ENCODE assay signal across 8 cellular contexts in genomic region chr10:60883187-60883586, GRCh38.
DNase-seq lines count a peak whose midpoint lies in the region; ATAC-seq, FAIRE-seq and TF ChIP-seq lines count a peak whose summit lies in the region.

No MANE protein-coding gene starts in this region.

- ATAC-seq in HCT116 = peak; percentile 89
- no peak for ATAC-seq in natural killer cell treated with Interleukin-12 subunit alpha and Interleukin-12 subunit beta and Interleukin-15 and Interleukin-18, amount 100 ng/mL, for 72 hours

- H3F3A ChIP-seq in PC-9 (ENCODE audit: insufficient read depth, low read depth) = peaks cover under 1% of the 10 kb centered on the region; the same call in 1 of the 2 replicates

- CTCF ChIA-PET in HCT116 (lab: Charles Lee) = interaction anchor here (0.6 to 1.5 kb wide), 4 partner anchors 10 to 850 kb away, joined by 3 to 5 read pairs (median 3); no protein-coding TSS in a partner anchor
- CTCF ChIA-PET in PC-9 (lab: Charles Lee) = interaction anchor here (0.6 kb wide), 1 partner anchor 49 kb away, joined by 3 read pairs; no protein-coding TSS in a partner anchor

- H3K27me3 ChIP-seq in HCT116 (ENCODE audit: insufficient read depth, low read length) (no peaks in the 10 kb centered on the region), PC-9 (ENCODE audit: insufficient read depth, low read depth) (no peaks in the 10 kb centered on the region), ascending aorta (no peaks in the 10 kb centered on the region)

- H2AFZ ChIP-seq in HCT116 (ENCODE audit: low read depth, low read length, poor library complexity, severe bottlenecking) (no peak overlapping the region), PC-9 (no peak overlapping the region)

- no TSS peak for BruUV-seq in HCT116 (replicated peaks; lab: Mats Ljungman, UMichigan)
- BruUV-seq in PC-9 (replicated peaks; lab: Mats Ljungman, UMichigan) = no TSS peak

- H3K4me1 ChIP-seq in HCT116 (ENCODE audit: control insufficient read depth in 1 of 2, insufficient read depth in 2 of 2, low read length in 2 of 2) = no peaks in the 10 kb centered on the region
- peaks cover 6% of the 10 kb centered on the region for H3K4me1 ChIP-seq in PC-9 (replicated peaks; ENCODE audit: insufficient read depth)
- H3K4me1 ChIP-seq in ascending aorta = no peaks in the 10 kb centered on the region

- H4K20me1 ChIP-seq in HCT116 (ENCODE audit: insufficient read depth) (no peaks in the 10 kb centered on the region), PC-9 (ENCODE audit: insufficient read depth) (no peaks in the 10 kb centered on the region)

- H3K4me3 ChIP-seq in HCT116 (replicated peaks in 1 of 2; ENCODE audit: low read depth in 1 of 2, low read length in 2 of 2) (no peak overlapping the region), PC-9 (no peak overlapping the region), ascending aorta (no peak overlapping the region)

- no peak overlapping the region for H3K27ac Mint-ChIP-seq in natural killer cell treated with Interleukin-12 subunit alpha and Interleukin-12 subunit beta and Interleukin-15 and Interleukin-18, amount 100 ng/mL, for 72 hours

- no peaks in the 10 kb centered on the region for H3K36me3 Mint-ChIP-seq in natural killer cell treated with Interleukin-12 subunit alpha and Interleukin-12 subunit beta and Interleukin-15 and Interleukin-18, amount 100 ng/mL, for 72 hours

- no peaks in the 10 kb centered on the region for H3K9me2 ChIP-seq in HCT116 (ENCODE audit: insufficient read depth)
- H3K9me2 ChIP-seq in PC-9 (ENCODE audit: insufficient read depth) = no peaks in the 10 kb centered on the region

- H3K4me1 Mint-ChIP-seq in natural killer cell treated with Interleukin-12 subunit alpha and Interleukin-12 subunit beta and Interleukin-15 and Interleukin-18, amount 100 ng/mL, for 72 hours (ENCODE audit: low read depth in 2 of 2) = peaks cover 0 to 1% of the 10 kb centered on the region in 2 donors

- peak; percentile 13 for DNase-seq in G401 (ENCODE audit: low spot score)
- DNase-seq in HCT116 (ENCODE audit: low read depth, low spot score) = peak; percentile 8
- no peak for DNase-seq in PC-9
- peak; percentile 26 for DNase-seq in glomerular visceral epithelial cell (ENCODE audit: extremely low spot score)
- peak; percentile 33 for DNase-seq in urothelium cell line (ENCODE audit: low spot score)
- DNase-seq in ascending aorta (ENCODE audit: low spot score in 2 of 2) = no peak
- DNase-seq in natural killer cell treated with Interleukin-12 subunit alpha and Interleukin-12 subunit beta and Interleukin-15 and Interleukin-18, amount 100 ng/mL, for 72 hours (ENCODE audit: low spot score) = no peak
- no peak for DNase-seq in hippocampal formation (lab: John Stamatoyannopoulos, UW)

- in situ Hi-C loops in G401 (cut with HindIII; ENCODE audit: low sequenced_read_pairs) = no loop called here

- peak; percentile 26; the same call in 1 of the 2 replicates for TF ChIP-seq RAD21 in HCT116 (IDR thresholded peaks at IDR 0.05; ENCODE audit: low read depth)

- peak; percentile 16 to 66 (median 63); a peak in 4 of 6 replicates for TF ChIP-seq CTCF in HCT116 (IDR thresholded peaks at IDR 0.05 in 2 of 3, conservative IDR thresholded peaks at IDR 0.05 in 1 of 3; ENCODE audit: borderline replicate concordance in 1 of 3, insufficient read depth in 1 of 3, low read depth in 2 of 3, low read length in 2 of 3)
- TF ChIP-seq CTCF in PC-9 (conservative IDR thresholded peaks at IDR 0.05) = peak; percentile 54
- TF ChIP-seq CTCF in ascending aorta (IDR thresholded peaks at IDR 0.05) = peak in 1 of 3 experiments; percentile 21

- RAD21 ChIA-PET in HCT116 (lab: Charles Lee; ENCODE audit: low non-redundant PET in 1 of 2, low total read pairs in 2 of 2, uncharacterized antibody in 2 of 2, unreplicated experiment in 2 of 2) = no interaction called here

- intact Hi-C loops in HCT116 (cut with micrococcal nuclease) (no loop called here), PC-9 (cut with micrococcal nuclease; ENCODE audit: unreplicated experiment) (no loop called here), ascending aorta (cut with DNase I) (no loop called here)

- no peak overlapping the region for H3K4me3 Mint-ChIP-seq in natural killer cell treated with Interleukin-12 subunit alpha and Interleukin-12 subunit beta and Interleukin-15 and Interleukin-18, amount 100 ng/mL, for 72 hours

- FAIRE-seq in urothelium cell line (lab: Jason Lieb, UNC) = peak; percentile 56

- no peaks in the 10 kb centered on the region for H3K79me2 ChIP-seq in HCT116 (ENCODE audit: insufficient read depth, low read length)
- no peaks in the 10 kb centered on the region for H3K79me2 ChIP-seq in PC-9 (ENCODE audit: low read depth)

- H3K36me3 ChIP-seq in HCT116 (ENCODE audit: control insufficient read depth in 1 of 2, insufficient read depth in 2 of 2, low read length in 2 of 2) (no peaks in the 10 kb centered on the region), PC-9 (ENCODE audit: low read depth) (no peaks in the 10 kb centered on the region), ascending aorta (peaks cover 4 to 16% of the 10 kb centered on the region in 2 donors)

- peaks cover 0 to 7% of the 10 kb centered on the region in 2 donors for H3K27me3 Mint-ChIP-seq in natural killer cell treated with Interleukin-12 subunit alpha and Interleukin-12 subunit beta and Interleukin-15 and Interleukin-18, amount 100 ng/mL, for 72 hours

- POLR2A ChIA-PET in HCT116 (lab: Charles Lee) (no interaction called here), PC-9 (lab: Charles Lee; ENCODE audit: unreplicated experiment) (no interaction called here)

- H3K9ac ChIP-seq in HCT116 (ENCODE audit: low read length) = no peak overlapping the region

- H3K4me2 ChIP-seq in HCT116 (ENCODE audit: low read length) (no peak overlapping the region), PC-9 (no peak overlapping the region)

- no peaks in the 10 kb centered on the region for H3K9me3 Mint-ChIP-seq in natural killer cell treated with Interleukin-12 subunit alpha and Interleukin-12 subunit beta and Interleukin-15 and Interleukin-18, amount 100 ng/mL, for 72 hours

- H3K9me3 ChIP-seq in HCT116 (ENCODE audit: control insufficient read depth in 1 of 2, insufficient read depth in 1 of 2, low read depth in 1 of 2, low read length in 2 of 2) (no peaks in the 10 kb centered on the region), PC-9 (ENCODE audit: insufficient read depth, low read depth) (no peaks in the 10 kb centered on the region), ascending aorta (no peaks in the 10 kb centered on the region)

- no peak for TF ChIP-seq POLR2A in HCT116 (IDR thresholded peaks at IDR 0.05; ENCODE audit: borderline replicate concordance, extremely low read depth, insufficient read depth, insufficient read length)

- H3K27ac ChIP-seq in HCT116 (ENCODE audit: low read depth, low read length) (no peak overlapping the region), PC-9 (no peak overlapping the region), ascending aorta (no peak overlapping the region)

TF ChIP-seq in HCT116, 20 proteins besides CTCF, POLR2A, EP300 and RAD21:
- TF ChIP-seq EZH2phosphoT487 (IDR thresholded peaks at IDR 0.05; ENCODE audit: borderline replicate concordance) (no peak), ELF1 (IDR thresholded peaks at IDR 0.05; ENCODE audit: borderline replicate concordance, low read depth) (no peak), POLR2AphosphoS5 (IDR thresholded peaks at IDR 0.05; ENCODE audit: low read depth, low read length) (no peak), ZNF274 (IDR thresholded peaks at IDR 0.05; ENCODE audit: low read depth, low read length) (no peak), CEBPB (IDR thresholded peaks at IDR 0.05; ENCODE audit: low read depth) (no peak), YY1 (IDR thresholded peaks at IDR 0.05; ENCODE audit: extremely low read depth, insufficient replicate concordance, low read depth, low read length) (no peak), SP1 (IDR thresholded peaks at IDR 0.05; ENCODE audit: low read depth) (no peak), EGR1 (IDR thresholded peaks at IDR 0.05; ENCODE audit: low read depth) (no peak), MAX (IDR thresholded peaks at IDR 0.05) (no peak), JUND (IDR thresholded peaks at IDR 0.05) (no peak), CBX3 (IDR thresholded peaks at IDR 0.05; ENCODE audit: low read depth) (no peak), FOSL1 (IDR thresholded peaks at IDR 0.05; ENCODE audit: low read depth) (no peak), TCF7L2 (IDR thresholded peaks at IDR 0.05; ENCODE audit: borderline replicate concordance, extremely low read depth, insufficient read depth, insufficient read length) (no peak)

Comparison
In these comparisons a context has a peak if more than half of its experiments do, and no peak if none do; other contexts are left out.
1. DNase-seq: peak in G401 (single experiment), HCT116 (single experiment), glomerular visceral epithelial cell (single experiment) and urothelium cell line (single experiment); none in PC-9 (0 of 2), ascending aorta (0 of 2), natural killer cell treated with Interleukin-12 subunit alpha and Interleukin-12 subunit beta and Interleukin-15 and Interleukin-18, amount 100 ng/mL, for 72 hours (single experiment) and hippocampal formation (0 of 2).